Comparison of ENCODE assay signal across 31 cellular contexts in genomic region chr3:123002749-123003497, GRCh38. TPM values are rescaled to one million over a fixed set of nuclear protein-coding genes. Genes with fewer than 3 reads are reported as not detected.
"Had no signal": no experiment of that assay in that cellular context is flagged by ENCODE, and none has a peak within 500 bp of the region (broad histone marks: within the 10 kb centered on the region; RNA-seq: fewer than 3 reads in every experiment).

No MANE protein-coding gene starts in this region.

- H2AFZ ChIP-seq: hepatocyte had no signal

- H3K4me1 ChIP-seq: esophagus muscularis mucosa, foreskin keratinocyte, gastroesophageal sphincter, heart left ventricle, left lung, prostate gland, right atrium auricular region, stomach, thyroid gland, vagina had no signal

- H3K4me3 ChIP-seq: dorsolateral prefrontal cortex, esophagus muscularis mucosa, gastroesophageal sphincter, heart left ventricle, hepatocyte, left lung, mucosa of descending colon, prostate gland, right atrium auricular region, stomach, thyroid gland, vagina had no signal

- DNase-seq: dorsolateral prefrontal cortex; effector CD4-positive, alpha-beta T cell; foreskin keratinocyte; heart left ventricle; left cardiac atrium; left lung; mesenchymal stem cell; mucosa of descending colon; naive B cell; stimulated activated CD4-positive, alpha-beta T cell treated with anti-CD3 and anti-CD28 coated beads, Interleukin-2, amount 100 ng/mL, for 24 hours; stimulated activated CD4-positive, alpha-beta T cell treated with anti-CD3 and anti-CD28 coated beads, Interleukin-4, amount 100 ng/mL, for 24 hours; stomach; thyroid gland had no signal

- H3K36me3 ChIP-seq: esophagus muscularis mucosa, gastroesophageal sphincter, heart left ventricle, left lung, prostate gland, right atrium auricular region, stomach, thyroid gland, vagina had no signal

- H3K4me1 Mint-ChIP-seq: mesothelial cell of epicardium had no signal

- ATAC-seq: foreskin keratinocyte; gastroesophageal sphincter; heart left ventricle; left cardiac atrium; left lung; mucosa of descending colon; natural killer cell treated with Interleukin-12 subunit alpha and Interleukin-12 subunit beta and Interleukin-15 and Interleukin-18, amount 100 ng/mL, for 72 hours; sciatic nerve; stimulated activated effector memory CD8-positive, alpha-beta T cell treated with anti-CD3 and anti-CD28 coated beads, Interleukin-12 subunit alpha, Interleukin-12 subunit beta, amount 100 ng/mL, for 72 hours had no signal

- H3K27ac Mint-ChIP-seq: mesothelial cell of epicardium; naive B cell; natural killer cell treated with Interleukin-12 subunit alpha and Interleukin-12 subunit beta and Interleukin-15 and Interleukin-18, amount 100 ng/mL, for 72 hours; stimulated activated effector memory CD8-positive, alpha-beta T cell treated with anti-CD3 and anti-CD28 coated beads, Interleukin-12 subunit alpha, Interleukin-12 subunit beta, amount 100 ng/mL, for 72 hours had no signal

- H3K27ac ChIP-seq: dorsolateral prefrontal cortex, esophagus muscularis mucosa, foreskin keratinocyte, gastroesophageal sphincter, heart left ventricle, hepatocyte, left lung, prostate gland, right atrium auricular region, stomach, thyroid gland, vagina had no signal

- H3K4me3 Mint-ChIP-seq: mesothelial cell of epicardium; naive B cell; natural killer cell treated with Interleukin-12 subunit alpha and Interleukin-12 subunit beta and Interleukin-15 and Interleukin-18, amount 100 ng/mL, for 72 hours; neural crest cell; stimulated activated effector memory CD8-positive, alpha-beta T cell treated with anti-CD3 and anti-CD28 coated beads, Interleukin-12 subunit alpha, Interleukin-12 subunit beta, amount 100 ng/mL, for 72 hours had no signal

- H3K36me3 Mint-ChIP-seq: mesothelial cell of epicardium; naive B cell; natural killer cell treated with Interleukin-12 subunit alpha and Interleukin-12 subunit beta and Interleukin-15 and Interleukin-18, amount 100 ng/mL, for 72 hours; stimulated activated effector memory CD8-positive, alpha-beta T cell treated with anti-CD3 and anti-CD28 coated beads, Interleukin-12 subunit alpha, Interleukin-12 subunit beta, amount 100 ng/mL, for 72 hours had no signal

- FAIRE-seq: colon, endothelial cell of umbilical vein, islet of Langerhans had no signal

- H3K9me3 ChIP-seq: esophagus muscularis mucosa, gastroesophageal sphincter, heart left ventricle, left lung, mucosa of descending colon, prostate gland, right atrium auricular region, stomach, thyroid gland, vagina had no signal

- H3K79me2 ChIP-seq: hepatocyte had no signal

- H3K9me3 Mint-ChIP-seq: mesothelial cell of epicardium; natural killer cell treated with Interleukin-12 subunit alpha and Interleukin-12 subunit beta and Interleukin-15 and Interleukin-18, amount 100 ng/mL, for 72 hours; neural crest cell; stimulated activated effector memory CD8-positive, alpha-beta T cell treated with anti-CD3 and anti-CD28 coated beads, Interleukin-12 subunit alpha, Interleukin-12 subunit beta, amount 100 ng/mL, for 72 hours had no signal

- H3K4me2 ChIP-seq: hepatocyte had no signal

- H3K27me3 ChIP-seq: dorsolateral prefrontal cortex, heart left ventricle, left lung, right atrium auricular region, thyroid gland, vagina had no signal

RNA-seq across cellular contexts. Expression of gene SEMA5B, which starts 24.6 kb away (rescaled TPM):
- total RNA-seq: epithelial cell of proximal tubule; fibroblast of lung; foreskin keratinocyte; kidney epithelial cell; natural killer cell treated with Interleukin-12 subunit alpha and Interleukin-12 subunit beta and Interleukin-15 and Interleukin-18, amount 100 ng/mL, for 72 hours; osteoblast had no signal
- polyA plus RNA-seq: endothelial cell of umbilical vein, fibroblast of lung, foreskin keratinocyte had no signal
